Comparison of ENCODE assay signal across 6 cellular contexts in the genomic region with DNA sequence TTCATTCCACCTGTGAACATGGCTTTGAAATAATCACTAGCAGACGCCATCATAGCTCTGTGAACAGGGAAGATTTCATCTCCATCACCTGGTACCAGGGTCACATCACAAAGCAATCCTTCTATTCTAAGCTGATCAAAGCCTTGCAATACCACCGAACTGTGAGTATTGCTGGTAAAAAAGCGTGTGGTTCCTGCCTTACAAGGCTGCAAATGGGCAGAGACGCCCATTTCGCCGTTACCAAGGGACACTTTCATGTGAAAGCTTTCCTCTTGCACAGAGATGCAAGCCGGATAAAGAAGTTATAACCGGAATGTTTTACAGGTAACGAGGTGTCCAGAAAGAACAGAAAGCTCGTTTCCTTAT. TPM values are rescaled to one million over a fixed set of nuclear protein-coding genes. Genes with fewer than 3 reads are reported as not detected.
DNase-seq lines count a peak whose midpoint lies in the region; ATAC-seq and TF ChIP-seq lines count a peak whose summit lies in the region.

No MANE protein-coding gene starts in this region.

- H3K36me3 Mint-ChIP-seq in activated T-helper 17 cell treated with anti-CD3 and anti-CD28 coated beads, Interleukin-2, amount 50 U/mL, for 72 hours (ENCODE audit: low read depth): peaks cover 51% of the 10 kb centered on the region
- H3K36me3 Mint-ChIP-seq in memory B cell: peaks cover 13% of the 10 kb centered on the region

- H3K36me3 ChIP-seq in HEK293 (ENCODE audit: control insufficient read depth in 2 of 2, insufficient read depth in 1 of 2, low read length in 2 of 2): peaks cover 3 to 18% of the 10 kb centered on the region in 2 experiments

- CTCF ChIA-PET in HEK293 (lab: Yijun Ruan, JAX): interaction anchor here (0.6 to 4.4 kb wide), 8 partner anchors 9 to 454 kb away, joined by 3 to 19 read pairs (median 4); no protein-coding TSS in a partner anchor

- H3K27ac ChIP-seq in HEK293 (ENCODE audit: extremely low read depth, low read depth, low read length): peak overlapping the region; percentile 98

- peak overlapping the region; percentile 62 for H3K4me3 ChIP-seq in HEK293 (ENCODE audit: low read depth, low read length)

- intact Hi-C loops in posterior vena cava (cut with DNase I): loop anchor here in 1 of 2 donors (10.0 kb wide), 1 partner anchor 460 kb away; no protein-coding TSS in a partner anchor

- H3K4me1 ChIP-seq in HEK293 (ENCODE audit: control insufficient read depth, insufficient read depth, low read length): peaks cover 15% of the 10 kb centered on the region

- peak; percentile 13 for DNase-seq in AG20443 (ENCODE audit: low spot score)
- peak in 1 of 2 donors; percentile 3 for DNase-seq in memory B cell (ENCODE audit: low spot score in 2 of 2)
- DNase-seq in posterior vena cava (ENCODE audit: low spot score): no peak
- no peak for DNase-seq in NCI-H82 (lab: John Stamatoyannopoulos, UW)

- TF ChIP-seq CTCF in HEK293 (tag by site-specific recombination; IDR thresholded peaks at IDR 0.05): no peak

- ATAC-seq in activated T-helper 17 cell treated with anti-CD3 and anti-CD28 coated beads, Interleukin-2, amount 50 U/mL, for 72 hours (replicated peaks): peak; percentile 13
- peak; percentile 3 for ATAC-seq in memory B cell (ENCODE audit: low read depth)

- H3K4me3 Mint-ChIP-seq in activated T-helper 17 cell treated with anti-CD3 and anti-CD28 coated beads, Interleukin-2, amount 50 U/mL, for 72 hours: peak overlapping the region; percentile 97
- peak overlapping the region; percentile 88 for H3K4me3 Mint-ChIP-seq in memory B cell

- H3K9me3 ChIP-seq in HEK293 (ENCODE audit: control insufficient read depth, insufficient read depth, low read depth, low read length): no peaks in the 10 kb centered on the region

- H3K4me1 Mint-ChIP-seq in activated T-helper 17 cell treated with anti-CD3 and anti-CD28 coated beads, Interleukin-2, amount 50 U/mL, for 72 hours: peaks cover 34% of the 10 kb centered on the region
- peaks cover 30% of the 10 kb centered on the region for H3K4me1 Mint-ChIP-seq in memory B cell

- peaks cover 4% of the 10 kb centered on the region for H3K27me3 Mint-ChIP-seq in activated T-helper 17 cell treated with anti-CD3 and anti-CD28 coated beads, Interleukin-2, amount 50 U/mL, for 72 hours
- peaks cover 3% of the 10 kb centered on the region for H3K27me3 Mint-ChIP-seq in memory B cell

- POLR2A ChIA-PET in HEK293 (lab: Yijun Ruan, JAX): interaction anchor here (0.7 to 1.4 kb wide), 3 partner anchors 8 to 62 kb away, joined by 3 to 4 read pairs (median 3); no protein-coding TSS in a partner anchor

- H3K9me3 Mint-ChIP-seq in activated T-helper 17 cell treated with anti-CD3 and anti-CD28 coated beads, Interleukin-2, amount 50 U/mL, for 72 hours: no peaks in the 10 kb centered on the region
- H3K9me3 Mint-ChIP-seq in memory B cell: no peaks in the 10 kb centered on the region

- H3K27ac Mint-ChIP-seq in activated T-helper 17 cell treated with anti-CD3 and anti-CD28 coated beads, Interleukin-2, amount 50 U/mL, for 72 hours: peak overlapping the region; percentile 94
- H3K27ac Mint-ChIP-seq in memory B cell: peak overlapping the region; percentile 89

TF ChIP-seq in HEK293, 187 proteins besides CTCF, POLR2A, EP300 and RAD21:
- TF ChIP-seq ZNF335 (tag by site-specific recombination; conservative IDR thresholded peaks at IDR 0.05) (no peak), BCL11A (tag by site-specific recombination; IDR thresholded peaks at IDR 0.05; ENCODE audit: low read depth) (no peak), ZNF274 (IDR thresholded peaks at IDR 0.05; ENCODE audit: low read length) (no peak), ZNF274 (tag by site-specific recombination; IDR thresholded peaks at IDR 0.05; ENCODE audit: borderline replicate concordance) (no peak), GFI1B (tag by site-specific recombination; IDR thresholded peaks at IDR 0.05) (no peak), ZNF404 (tag by site-specific recombination; IDR thresholded peaks at IDR 0.05) (no peak), ZNF660 (tag by site-specific recombination; IDR thresholded peaks at IDR 0.05) (no peak), ZIC2 (tag by site-specific recombination; IDR thresholded peaks at IDR 0.05) (no peak), ZNF664 (tag by site-specific recombination; IDR thresholded peaks at IDR 0.05) (no peak), ZNF426 (tag by site-specific recombination; IDR thresholded peaks at IDR 0.05) (no peak), IKZF3 (tag by site-specific recombination; IDR thresholded peaks at IDR 0.05) (no peak), ZNF18 (tag by site-specific recombination; IDR thresholded peaks at IDR 0.05) (no peak), HOXC10 (CRISPR knock-in tag; IDR thresholded peaks at IDR 0.05) (no peak), ZNF558 (tag by site-specific recombination; IDR thresholded peaks at IDR 0.05) (no peak), ZNF777 (tag by site-specific recombination; IDR thresholded peaks at IDR 0.05; ENCODE audit: borderline replicate concordance) (no peak), ZNF600 (tag by site-specific recombination; IDR thresholded peaks at IDR 0.05) (no peak), ZNF843 (tag by site-specific recombination; IDR thresholded peaks at IDR 0.05) (no peak), ZNF2 (tag by site-specific recombination; IDR thresholded peaks at IDR 0.05) (no peak), ZNF140 (tag by site-specific recombination; IDR thresholded peaks at IDR 0.05) (no peak), ZNF76 (tag by site-specific recombination; IDR thresholded peaks at IDR 0.05; ENCODE audit: borderline replicate concordance, low read depth) (no peak)
- TF ChIP-seq, protein P1, sequence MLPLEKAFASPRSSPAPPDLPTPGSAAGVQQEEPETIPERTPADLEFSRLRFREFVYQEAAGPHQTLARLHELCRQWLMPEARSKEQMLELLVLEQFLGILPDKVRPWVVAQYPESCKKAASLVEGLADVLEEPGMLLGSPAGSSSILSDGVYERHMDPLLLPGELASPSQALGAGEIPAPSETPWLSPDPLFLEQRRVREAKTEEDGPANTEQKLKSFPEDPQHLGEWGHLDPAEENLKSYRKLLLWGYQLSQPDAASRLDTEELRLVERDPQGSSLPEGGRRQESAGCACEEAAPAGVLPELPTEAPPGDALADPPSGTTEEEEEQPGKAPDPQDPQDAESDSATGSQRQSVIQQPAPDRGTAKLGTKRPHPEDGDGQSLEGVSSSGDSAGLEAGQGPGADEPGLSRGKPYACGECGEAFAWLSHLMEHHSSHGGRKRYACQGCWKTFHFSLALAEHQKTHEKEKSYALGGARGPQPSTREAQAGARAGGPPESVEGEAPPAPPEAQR (tag by site-specific recombination; IDR thresholded peaks at IDR 0.05): no peak

RNA-seq across cellular contexts. Expression of gene KLHL9, which starts 0.6 kb away (rescaled TPM):
- 10 to 100 TPM; 10.5 to 13.7 TPM for total RNA-seq in activated T-helper 17 cell treated with anti-CD3 and anti-CD28 coated beads, Interleukin-2, amount 50 U/mL, for 72 hours
- total RNA-seq in posterior vena cava: 10 to 100 TPM; 21.9 to 24.2 TPM

RNA-seq across cellular contexts. Expression of gene IFNA6, which starts 16.1 kb away (rescaled TPM):
- not detected for total RNA-seq in activated T-helper 17 cell treated with anti-CD3 and anti-CD28 coated beads, Interleukin-2, amount 50 U/mL, for 72 hours
- total RNA-seq in posterior vena cava: not detected

RNA-seq across cellular contexts. Expression of gene IFNA5, which starts 29.5 kb away (rescaled TPM):
- not detected for total RNA-seq in activated T-helper 17 cell treated with anti-CD3 and anti-CD28 coated beads, Interleukin-2, amount 50 U/mL, for 72 hours
- total RNA-seq in posterior vena cava: not detected

RNA-seq across cellular contexts. Expression of gene IFNA13, which starts 33.3 kb away (rescaled TPM):
- total RNA-seq in activated T-helper 17 cell treated with anti-CD3 and anti-CD28 coated beads, Interleukin-2, amount 50 U/mL, for 72 hours: not detected
- total RNA-seq in posterior vena cava: not detected

RNA-seq across cellular contexts. Expression of gene IFNA2, which starts 50.6 kb away (rescaled TPM):
- not detected for total RNA-seq in activated T-helper 17 cell treated with anti-CD3 and anti-CD28 coated beads, Interleukin-2, amount 50 U/mL, for 72 hours
- not detected for total RNA-seq in posterior vena cava
